In genomic region chr16:84043486-84044107, GRCh38 we compare ENCODE assay signal across 1 cellular context.
A peak's percentile ranks its signal among the peaks of the same experiment; 100 is the strongest.
TF ChIP-seq lines count a peak whose summit lies in the region.

No MANE protein-coding gene starts in this region.

TF ChIP-seq in HepG2, 621 proteins besides CTCF, POLR2A, EP300 and RAD21 (continued from another document and continues in another):
- TF ChIP-seq ZNF687 (CRISPR knock-in tag; IDR thresholded peaks at IDR 0.05) (peak; percentile 51), NFIC (IDR thresholded peaks at IDR 0.05; ENCODE audit: low read length) (no peak), FIP1L1 (IDR thresholded peaks at IDR 0.05; ENCODE audit: borderline replicate concordance, insufficient read depth, low read depth, low read length) (no peak), GATAD2A (CRISPR knock-in tag; IDR thresholded peaks at IDR 0.05) (no peak), YEATS4 (CRISPR knock-in tag; IDR thresholded peaks at IDR 0.05; ENCODE audit: borderline replicate concordance) (no peak), CSRNP1 (CRISPR knock-in tag; IDR thresholded peaks at IDR 0.05) (no peak), XRCC5 (optimal IDR thresholded peaks at IDR 0.05; ENCODE audit: low read length) (peak; percentile 7), HDAC1 (CRISPR knock-in tag; IDR thresholded peaks at IDR 0.05) (0 out of 2 replicates have a peak, but pooled peaks have one; percentile 21), GATA4 (IDR thresholded peaks at IDR 0.05; ENCODE audit: borderline replicate concordance, low read depth) (0 out of 2 replicates have a peak, but pooled peaks have one; percentile 31), MIER3 (CRISPR knock-in tag; IDR thresholded peaks at IDR 0.05; ENCODE audit: borderline replicate concordance) (0 out of 2 replicates have a peak, but pooled peaks have one; percentile 10), IKZF4 (CRISPR knock-in tag; IDR thresholded peaks at IDR 0.05; ENCODE audit: borderline replicate concordance, low read depth, not compliant biosample characterization) (no peak), BATF2 (CRISPR knock-in tag; IDR thresholded peaks at IDR 0.05) (no peak), ZNF407 (CRISPR knock-in tag; IDR thresholded peaks at IDR 0.05; ENCODE audit: not compliant biosample characterization) (no peak), HOXA7 (CRISPR knock-in tag; IDR thresholded peaks at IDR 0.05) (no peak), SOX6 (IDR thresholded peaks at IDR 0.05) (no peak), SOX6 (CRISPR knock-in tag; IDR thresholded peaks at IDR 0.05) (0 out of 2 replicates have a peak, but pooled peaks have one; percentile 2), SNAPC5 (CRISPR knock-in tag; IDR thresholded peaks at IDR 0.05; ENCODE audit: borderline replicate concordance) (0 out of 2 replicates have a peak, but pooled peaks have one; percentile 48), PAXIP1 (CRISPR knock-in tag; conservative IDR thresholded peaks at IDR 0.05) (no peak), FOXO4 (CRISPR knock-in tag; conservative IDR thresholded peaks at IDR 0.05) (no peak), EED (CRISPR knock-in tag; IDR thresholded peaks at IDR 0.05) (no peak), ZNF83 (CRISPR knock-in tag; IDR thresholded peaks at IDR 0.05; ENCODE audit: borderline replicate concordance) (no peak), TBX3 (IDR thresholded peaks at IDR 0.05; ENCODE audit: borderline replicate concordance) (no peak), ZNF713 (CRISPR knock-in tag; IDR thresholded peaks at IDR 0.05) (0 out of 2 replicates have a peak, but pooled peaks have one; percentile 21), ZNF142 (CRISPR knock-in tag; IDR thresholded peaks at IDR 0.05) (no peak), ZFX (CRISPR knock-in tag; IDR thresholded peaks at IDR 0.05; ENCODE audit: low read depth) (no peak)
